Comparison of ENCODE assay signal across 8 cellular contexts in the genomic region with DNA sequence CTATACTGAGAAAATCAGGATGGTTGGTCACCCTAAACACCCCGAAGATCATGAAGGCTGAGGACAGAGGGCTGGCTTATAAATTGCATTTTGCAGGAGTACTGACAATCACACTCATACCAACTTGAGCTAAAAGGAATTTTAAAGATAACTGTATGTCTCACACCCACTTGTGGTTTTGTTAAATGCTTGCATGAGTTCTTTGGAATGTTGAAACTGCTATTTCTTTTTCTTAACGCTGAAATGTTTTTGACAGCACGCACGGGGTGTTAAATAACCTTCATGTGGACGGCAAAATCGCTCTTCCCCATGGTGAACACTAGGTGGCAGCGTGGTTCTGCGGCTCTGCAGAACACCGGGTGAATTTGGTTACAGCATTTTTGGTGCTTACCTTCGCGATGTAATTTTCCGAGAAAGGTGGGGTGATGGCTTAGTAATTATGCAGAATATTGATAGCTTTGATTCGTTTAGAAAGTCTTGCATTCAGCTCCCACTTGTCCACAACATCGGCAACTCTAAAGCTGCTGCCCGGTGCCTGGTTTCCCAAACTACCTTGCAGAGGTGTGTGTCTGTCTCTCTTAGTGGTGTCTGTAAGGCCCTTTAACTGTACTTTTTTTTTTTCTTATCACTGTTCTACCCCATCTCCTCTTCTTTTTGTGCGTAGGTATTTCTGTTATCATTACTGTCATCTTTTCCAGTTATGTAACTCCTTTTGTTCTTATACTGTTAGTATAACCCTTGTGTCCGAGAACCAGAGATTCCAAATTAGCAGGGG. TPM values are rescaled to one million over a fixed set of nuclear protein-coding genes. Genes with fewer than 3 reads are reported as not detected.
DNase-seq lines count a peak whose midpoint lies in the region; ATAC-seq and TF ChIP-seq lines count a peak whose summit lies in the region.

No MANE protein-coding gene starts in this region.

- H3K36me3 ChIP-seq in colonic mucosa, result no peaks in the 10 kb centered on the region
- H3K36me3 ChIP-seq in liver (ENCODE audit: control insufficient read depth in 4 of 4, insufficient read depth in 3 of 4, low read depth in 1 of 4, low read length in 3 of 4), result no peaks in the 10 kb centered on the region

- TF ChIP-seq CTCF in colonic mucosa (IDR thresholded peaks at IDR 0.05), result peak; percentile 89
- TF ChIP-seq CTCF in liver (IDR thresholded peaks at IDR 0.05; ENCODE audit: low read depth, low read length, missing input control), result peak; percentile 94

- POLR2A ChIA-PET in HEK293T (lab: Yijun Ruan, JAX), result no interaction called here

- H3K4me1 ChIP-seq in colonic mucosa (no peaks in the 10 kb centered on the region), liver (ENCODE audit: control insufficient read depth in 4 of 4, insufficient read depth in 4 of 4, low read length in 3 of 4) (peaks cover 0 to 5% (median under 1%) of the 10 kb centered on the region in 4 donors)

- H3K9me3 ChIP-seq in colonic mucosa, result no peaks in the 10 kb centered on the region
- H3K9me3 ChIP-seq in liver (ENCODE audit: control insufficient read depth in 4 of 4, low read length in 3 of 4), result no peaks in the 10 kb centered on the region

- WGBS in liver, result 20% methylated on average over 17 of the region's 17 CpGs

- intact Hi-C loops in colonic mucosa (cut with DNase I), result loop anchor here (2.0 to 5.0 kb wide), 4 partner anchors 111 to 651 kb away; a partner anchor contains a TSS

- CTCF ChIA-PET in HEK293T (lab: Yijun Ruan, JAX), result interaction anchor here (0.6 to 4.1 kb wide), 8 partner anchors 16 to 811 kb away, joined by 3 to 21 read pairs (median 4); no protein-coding TSS in a partner anchor

- no peak for ATAC-seq in GM18870 (IDR thresholded peaks at IDR 0.05; ENCODE audit: unreplicated experiment)

- H3K4me3 ChIP-seq in colonic mucosa, result no peak overlapping the region
- no peak overlapping the region for H3K4me3 ChIP-seq in liver (ENCODE audit: low read depth in 1 of 3, low read length in 3 of 3)

- H3K27me3 ChIP-seq in colonic mucosa (no peaks in the 10 kb centered on the region), liver (ENCODE audit: control insufficient read depth in 4 of 4, insufficient read depth in 4 of 4, low read length in 3 of 4) (peaks cover 0 to 7% (median 0%) of the 10 kb centered on the region in 4 donors)

- H3K27ac ChIP-seq in colonic mucosa (no peak overlapping the region), liver (ENCODE audit: low read depth in 1 of 2, low read length in 2 of 2) (no peak overlapping the region)

- TF ChIP-seq RAD21 in liver (IDR thresholded peaks at IDR 0.05), result peak; percentile 96

- DNase-seq in COLO829 (ENCODE audit: low spot score), result peak; percentile 62
- peak; percentile 79 for DNase-seq in HEK293T (ENCODE audit: extremely low spot score)
- DNase-seq in NCI-H345 (lab: John Stamatoyannopoulos, UW), result peak; percentile 39
- peak; percentile 22 to 25 for DNase-seq in activated CD4-positive, alpha-beta T cell treated with anti-CD3 and anti-CD28 coated beads for 24 hours (ENCODE audit: low read depth in 2 of 2)
- DNase-seq in colonic mucosa, result peak; percentile 50
- DNase-seq in stimulated activated CD4-positive, alpha-beta T cell treated with anti-CD3 and anti-CD28 coated beads, TNF-alpha, amount 100 ng/mL, for 4 hours (ENCODE audit: low read depth in 3 of 3), result peak; percentile 9 to 18 (median 10)

- no peak overlapping the region for H3K9ac ChIP-seq in colonic mucosa (ENCODE audit: low read depth in 2 of 2, low read length in 2 of 2)
- H3K9ac ChIP-seq in liver (ENCODE audit: low read depth in 1 of 2, low read length in 2 of 2), result no peak overlapping the region

TF ChIP-seq in HEK293T, 16 proteins besides CTCF, POLR2A, EP300 and RAD21:
- TF ChIP-seq ZNF384 (IDR thresholded peaks at IDR 0.05) (no peak), BHLHE40 (IDR thresholded peaks at IDR 0.05; ENCODE audit: borderline replicate concordance) (no peak), ARNT (IDR thresholded peaks at IDR 0.05) (no peak), NFRKB (IDR thresholded peaks at IDR 0.05) (no peak), FOXK2 (IDR thresholded peaks at IDR 0.05) (no peak), LEF1 (IDR thresholded peaks at IDR 0.05; ENCODE audit: borderline replicate concordance) (no peak), CTBP1 (IDR thresholded peaks at IDR 0.05; ENCODE audit: borderline replicate concordance) (no peak), L3MBTL2 (conservative IDR thresholded peaks at IDR 0.05) (no peak), ELF4 (IDR thresholded peaks at IDR 0.05) (no peak), FOXA1 (IDR thresholded peaks at IDR 0.05) (no peak), HDGF (IDR thresholded peaks at IDR 0.05; ENCODE audit: borderline replicate concordance) (no peak), TARDBP (IDR thresholded peaks at IDR 0.05) (no peak), SUZ12 (IDR thresholded peaks at IDR 0.05) (no peak), SP1 (IDR thresholded peaks at IDR 0.05) (no peak), FOXM1 (IDR thresholded peaks at IDR 0.05; ENCODE audit: borderline replicate concordance) (no peak)
- TF ChIP-seq, protein P1, sequence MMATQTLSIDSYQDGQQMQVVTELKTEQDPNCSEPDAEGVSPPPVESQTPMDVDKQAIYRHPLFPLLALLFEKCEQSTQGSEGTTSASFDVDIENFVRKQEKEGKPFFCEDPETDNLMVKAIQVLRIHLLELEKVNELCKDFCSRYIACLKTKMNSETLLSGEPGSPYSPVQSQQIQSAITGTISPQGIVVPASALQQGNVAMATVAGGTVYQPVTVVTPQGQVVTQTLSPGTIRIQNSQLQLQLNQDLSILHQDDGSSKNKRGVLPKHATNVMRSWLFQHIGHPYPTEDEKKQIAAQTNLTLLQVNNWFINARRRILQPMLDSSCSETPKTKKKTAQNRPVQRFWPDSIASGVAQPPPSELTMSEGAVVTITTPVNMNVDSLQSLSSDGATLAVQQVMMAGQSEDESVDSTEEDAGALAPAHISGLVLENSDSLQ (IDR thresholded peaks at IDR 0.05), result no peak

TF ChIP-seq in liver, 16 proteins besides CTCF, POLR2A, EP300 and RAD21:
- no peak for TF ChIP-seq YY1 (IDR thresholded peaks at IDR 0.05)
- no peak for TF ChIP-seq TAF1 (conservative IDR thresholded peaks at IDR 0.05)
- TF ChIP-seq HNF4A (conservative IDR thresholded peaks at IDR 0.05), result no peak

RNA-seq across cellular contexts. Expression of a gene that starts 51.7 kb away (rescaled TPM):
- total RNA-seq in colonic mucosa (1 to 10 TPM; 1.6 to 2.7 TPM), liver (under 1 TPM; 0.75 to 0.92 TPM)
- under 1 TPM; 0.17 to 0.32 TPM for polyA plus RNA-seq in liver

Comparison
In these comparisons a context has a peak if more than half of its experiments do, and no peak if none do; other contexts are left out.
1. DNase-seq: peak in every context shown above with its lines; median percentile 79 in HEK293T; 62 in COLO829; 50 in colonic mucosa; 39 in NCI-H345; 24 in activated CD4-positive, alpha-beta T cell treated with anti-CD3 and anti-CD28 coated beads for 24 hours; 10 in stimulated activated CD4-positive, alpha-beta T cell treated with anti-CD3 and anti-CD28 coated beads, TNF-alpha, amount 100 ng/mL, for 4 hours.